In the genomic region with DNA sequence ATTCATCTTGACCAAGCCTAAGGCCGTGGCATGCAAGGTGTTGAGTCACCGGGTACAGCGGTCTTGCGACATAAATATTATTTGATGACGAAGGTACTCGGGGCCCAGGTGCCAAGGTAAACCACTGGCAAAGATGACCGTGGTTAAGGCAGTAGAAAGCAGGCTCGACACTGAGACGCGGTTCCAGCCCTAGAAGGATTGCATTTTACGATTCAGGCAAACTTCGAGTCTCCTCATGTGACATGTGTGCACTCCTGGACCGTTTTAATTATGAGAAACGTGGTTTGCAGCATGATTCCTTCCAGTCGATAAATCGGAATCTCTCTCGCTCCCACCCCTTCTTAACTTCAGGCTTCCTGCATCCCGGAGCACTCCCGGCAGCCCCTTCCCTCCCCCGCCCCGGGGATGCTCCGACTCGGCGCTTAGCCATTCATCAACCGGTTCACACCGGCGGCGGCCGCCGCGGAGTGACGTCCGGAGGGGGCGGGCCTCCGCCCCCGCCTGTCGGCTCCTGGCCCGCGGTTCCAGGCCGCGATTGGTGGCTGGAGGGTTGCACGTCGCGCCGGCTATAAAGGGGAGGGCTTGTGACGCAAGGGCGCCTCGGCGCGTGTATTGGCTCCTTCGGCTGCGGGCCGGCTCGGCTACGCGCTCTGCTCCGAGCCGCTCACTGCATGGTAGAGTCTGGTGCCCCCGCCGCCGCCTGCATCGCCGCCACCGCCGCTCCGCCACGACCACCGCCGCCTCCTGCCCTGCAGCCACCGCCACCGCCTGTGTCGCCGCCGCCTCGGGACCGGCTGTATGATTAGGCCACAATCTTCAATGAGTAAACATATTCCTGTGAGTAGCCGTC, we compare ENCODE assay signal across 1 cellular context.
TF ChIP-seq lines count a peak whose summit lies in the region.

Gene LOC128125822, plus strand, starts transcription at position 598 of the 850 bp plus-strand sequence.
Gene PTP4A1, plus strand, starts transcription at position 598 of the 850 bp plus-strand sequence. CDS start 4,401 bp downstream, outside the sequence.

TF ChIP-seq in HepG2, 621 proteins besides CTCF, POLR2A, EP300 and RAD21 (continued from another document and continues in another):
- TF ChIP-seq REST (IDR thresholded peaks at IDR 0.05; ENCODE audit: borderline replicate concordance in 1 of 2, low read depth in 1 of 2, low read length in 2 of 2) = peak in 1 of 2 experiments; percentile 80; a peak in 1 of 4 replicates
- TF ChIP-seq ATF7-NPFF (CRISPR knock-in tag; IDR thresholded peaks at IDR 0.05; ENCODE audit: low read depth) = peak; percentile 88; the same call in 1 of the 2 replicates
- peak; percentile 84 for TF ChIP-seq GATAD2A (CRISPR knock-in tag; IDR thresholded peaks at IDR 0.05)
- TF ChIP-seq ZNF510 (CRISPR knock-in tag; IDR thresholded peaks at IDR 0.05; ENCODE audit: low read depth) = peak; percentile 32; the same call in 1 of the 2 replicates
- TF ChIP-seq TOE1 (CRISPR knock-in tag; IDR thresholded peaks at IDR 0.05) = no peak
- peak; percentile 12; the same call in 1 of the 2 replicates for TF ChIP-seq FOXK1 (CRISPR knock-in tag; IDR thresholded peaks at IDR 0.05; ENCODE audit: borderline replicate concordance, low read depth)
- peak; percentile 60; the same call in 1 of the 2 replicates for TF ChIP-seq CENPT (CRISPR knock-in tag; IDR thresholded peaks at IDR 0.05; ENCODE audit: low read depth)
- TF ChIP-seq ZNF143 (CRISPR knock-in tag; IDR thresholded peaks at IDR 0.05) = peak; percentile 71
- TF ChIP-seq LCORL (IDR thresholded peaks at IDR 0.05) = no peak
- peak; percentile 21 for TF ChIP-seq LCORL (CRISPR knock-in tag; IDR thresholded peaks at IDR 0.05)
- peak; percentile 80 for TF ChIP-seq CEBPG (CRISPR knock-in tag; IDR thresholded peaks at IDR 0.05)
- TF ChIP-seq ZNF781 (CRISPR knock-in tag; IDR thresholded peaks at IDR 0.05; ENCODE audit: borderline replicate concordance, not compliant biosample characterization) = no peak
- TF ChIP-seq NFE2 (CRISPR knock-in tag; IDR thresholded peaks at IDR 0.05) = no peak
- TF ChIP-seq FOXO1 (CRISPR knock-in tag; IDR thresholded peaks at IDR 0.05) = peak; percentile 45
- TF ChIP-seq ZNF605 (CRISPR knock-in tag; IDR thresholded peaks at IDR 0.05) = peak; percentile 88
- TF ChIP-seq ZBTB10 (CRISPR knock-in tag; IDR thresholded peaks at IDR 0.05; ENCODE audit: borderline replicate concordance) = no peak
- TF ChIP-seq, protein P1, sequence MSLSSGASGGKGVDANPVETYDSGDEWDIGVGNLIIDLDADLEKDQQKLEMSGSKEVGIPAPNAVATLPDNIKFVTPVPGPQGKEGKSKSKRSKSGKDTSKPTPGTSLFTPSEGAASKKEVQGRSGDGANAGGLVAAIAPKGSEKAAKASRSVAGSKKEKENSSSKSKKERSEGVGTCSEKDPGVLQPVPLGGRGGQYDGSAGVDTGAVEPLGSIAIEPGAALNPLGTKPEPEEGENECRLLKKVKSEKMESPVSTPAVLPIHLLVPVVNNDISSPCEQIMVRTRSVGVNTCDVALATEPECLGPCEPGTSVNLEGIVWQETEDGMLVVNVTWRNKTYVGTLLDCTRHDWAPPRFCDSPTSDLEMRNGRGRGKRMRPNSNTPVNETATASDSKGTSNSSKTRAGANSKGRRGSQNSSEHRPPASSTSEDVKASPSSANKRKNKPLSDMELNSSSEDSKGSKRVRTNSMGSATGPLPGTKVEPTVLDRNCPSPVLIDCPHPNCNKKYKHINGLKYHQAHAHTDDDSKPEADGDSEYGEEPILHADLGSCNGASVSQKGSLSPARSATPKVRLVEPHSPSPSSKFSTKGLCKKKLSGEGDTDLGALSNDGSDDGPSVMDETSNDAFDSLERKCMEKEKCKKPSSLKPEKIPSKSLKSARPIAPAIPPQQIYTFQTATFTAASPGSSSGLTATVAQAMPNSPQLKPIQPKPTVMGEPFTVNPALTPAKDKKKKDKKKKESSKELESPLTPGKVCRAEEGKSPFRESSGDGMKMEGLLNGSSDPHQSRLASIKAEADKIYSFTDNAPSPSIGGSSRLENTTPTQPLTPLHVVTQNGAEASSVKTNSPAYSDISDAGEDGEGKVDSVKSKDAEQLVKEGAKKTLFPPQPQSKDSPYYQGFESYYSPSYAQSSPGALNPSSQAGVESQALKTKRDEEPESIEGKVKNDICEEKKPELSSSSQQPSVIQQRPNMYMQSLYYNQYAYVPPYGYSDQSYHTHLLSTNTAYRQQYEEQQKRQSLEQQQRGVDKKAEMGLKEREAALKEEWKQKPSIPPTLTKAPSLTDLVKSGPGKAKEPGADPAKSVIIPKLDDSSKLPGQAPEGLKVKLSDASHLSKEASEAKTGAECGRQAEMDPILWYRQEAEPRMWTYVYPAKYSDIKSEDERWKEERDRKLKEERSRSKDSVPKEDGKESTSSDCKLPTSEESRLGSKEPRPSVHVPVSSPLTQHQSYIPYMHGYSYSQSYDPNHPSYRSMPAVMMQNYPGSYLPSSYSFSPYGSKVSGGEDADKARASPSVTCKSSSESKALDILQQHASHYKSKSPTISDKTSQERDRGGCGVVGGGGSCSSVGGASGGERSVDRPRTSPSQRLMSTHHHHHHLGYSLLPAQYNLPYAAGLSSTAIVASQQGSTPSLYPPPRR (CRISPR knock-in tag; IDR thresholded peaks at IDR 0.05; ENCODE audit: borderline replicate concordance) = peak; percentile 59; the same call in 1 of the 2 replicates
- TF ChIP-seq JUNB (CRISPR knock-in tag; IDR thresholded peaks at IDR 0.05; ENCODE audit: borderline replicate concordance) = 0 out of 2 replicates have a peak, but pooled peaks have one; percentile 49
- no peak for TF ChIP-seq ZNF570 (CRISPR knock-in tag; IDR thresholded peaks at IDR 0.05; ENCODE audit: borderline replicate concordance)
- no peak; the same call in 1 of the 2 replicates for TF ChIP-seq RFXANK (CRISPR knock-in tag; IDR thresholded peaks at IDR 0.05)
- peak; percentile 96 for TF ChIP-seq FOSL2 (CRISPR knock-in tag; IDR thresholded peaks at IDR 0.05)
- TF ChIP-seq THYN1 (CRISPR knock-in tag; IDR thresholded peaks at IDR 0.05; ENCODE audit: borderline replicate concordance, low read depth) = peak; percentile 46; the same call in 1 of the 2 replicates
- TF ChIP-seq ZSCAN25 (CRISPR knock-in tag; IDR thresholded peaks at IDR 0.05) = no peak
- TF ChIP-seq ZNF414 (CRISPR knock-in tag; IDR thresholded peaks at IDR 0.05) = peak; percentile 83
- 0 out of 2 replicates have a peak, but pooled peaks have one; percentile 60 for TF ChIP-seq XBP1 (CRISPR knock-in tag; IDR thresholded peaks at IDR 0.05)
- peak; percentile 97 for TF ChIP-seq ZNF687 (CRISPR knock-in tag; IDR thresholded peaks at IDR 0.05)
- 0 out of 2 replicates have a peak, but pooled peaks have one; percentile 3 for TF ChIP-seq ZNF629 (CRISPR knock-in tag; conservative IDR thresholded peaks at IDR 0.05)
- TF ChIP-seq NKX3-1 (CRISPR knock-in tag; IDR thresholded peaks at IDR 0.05) = peak; percentile 22
- TF ChIP-seq ZBTB38 (CRISPR knock-in tag; IDR thresholded peaks at IDR 0.05) = peak; percentile 95
- TF ChIP-seq ZBTB25 (CRISPR knock-in tag; IDR thresholded peaks at IDR 0.05) = no peak
- TF ChIP-seq ZNF574 (CRISPR knock-in tag; IDR thresholded peaks at IDR 0.05) = peak; percentile 38; the same call in 1 of the 2 replicates
- TF ChIP-seq SIX4 (CRISPR knock-in tag; IDR thresholded peaks at IDR 0.05) = peak; percentile 45; the same call in 1 of the 2 replicates
- peak; percentile 97 for TF ChIP-seq ZFP82 (CRISPR knock-in tag; IDR thresholded peaks at IDR 0.05; ENCODE audit: borderline replicate concordance)
